12 cellular contexts compared by ENCODE assay signal in genomic region chr2:128301501-128301966, GRCh38. TPM values are rescaled to one million over a fixed set of nuclear protein-coding genes. Genes with fewer than 3 reads are reported as not detected.
DNase-seq lines count a peak whose midpoint lies in the region; ATAC-seq and TF ChIP-seq lines count a peak whose summit lies in the region.
"Had no signal": no experiment of that assay in that cellular context is flagged by ENCODE, and none has a peak within 500 bp of the region (broad histone marks: within the 10 kb centered on the region; RNA-seq: fewer than 3 reads in every experiment).

No MANE protein-coding gene starts in this region.

- DNase-seq in Right ventricle myocardium superior (peak; percentile 50), left ventricle myocardium inferior (no peak), mucosa of descending colon (peak in 1 of 3 donors; percentile 53), vagina (ENCODE audit: extremely low spot score in 2 of 2) (no peak)
- no peak for DNase-seq in activated CD4-positive, alpha-beta T cell treated with anti-CD3 and anti-CD28 coated beads, Interleukin-2, amount 10 ng/mL, durations not matched to agents 7 days and 5 days
- DNase-seq in stimulated activated naive CD8-positive, alpha-beta T cell treated with anti-CD3 and anti-CD28 coated beads, Interleukin-15, Interleukin-2, amounts not matched to agents 100 U/mL and 50 U/mL, for 24 hours, result no peak
- DNase-seq: activated T-cell treated with anti-CD3 and anti-CD28 coated beads for 4 hours, SIG-M5 had no signal

- CTCF ChIA-PET in activated CD4-positive, alpha-beta T cell treated with anti-CD3 and anti-CD28 coated beads, Interleukin-2, amount 10 ng/mL, durations not matched to agents 7 days and 5 days (lab: Charles Lee), result no interaction called here

- H3K27ac Mint-ChIP-seq in activated CD4-positive, alpha-beta T cell treated with anti-CD3 and anti-CD28 coated beads, Interleukin-2, amount 10 ng/mL, durations not matched to agents 7 days and 5 days, result no peak overlapping the region
- H3K27ac Mint-ChIP-seq: natural killer cell treated with Interleukin-12 subunit alpha and Interleukin-12 subunit beta and Interleukin-15 and Interleukin-18, amount 100 ng/mL, for 72 hours had no signal

- no peak overlapping the region for H3K4me3 Mint-ChIP-seq in activated CD4-positive, alpha-beta T cell treated with anti-CD3 and anti-CD28 coated beads, Interleukin-2, amount 10 ng/mL, durations not matched to agents 7 days and 5 days
- H3K4me3 Mint-ChIP-seq: natural killer cell treated with Interleukin-12 subunit alpha and Interleukin-12 subunit beta and Interleukin-15 and Interleukin-18, amount 100 ng/mL, for 72 hours had no signal

- H3K27ac ChIP-seq in left ventricle myocardium inferior (replicated peaks), result no peak overlapping the region
- H3K27ac ChIP-seq in cingulate gyrus (ENCODE audit: low read depth, low read length), result peak overlapping the region; percentile 54
- H3K27ac ChIP-seq in vagina, result peak overlapping the region; percentile 43

- H3K36me3 ChIP-seq in left ventricle myocardium inferior (no peaks in the 10 kb centered on the region), mucosa of descending colon (ENCODE audit: low read depth) (no peaks in the 10 kb centered on the region), vagina (no peaks in the 10 kb centered on the region)

- no peak overlapping the region for H3K4me3 ChIP-seq in left ventricle myocardium inferior
- H3K4me3 ChIP-seq in mucosa of descending colon, result no peak overlapping the region
- no peak overlapping the region for H3K4me3 ChIP-seq in vagina
- H3K4me3 ChIP-seq: A549 had no signal

- no peaks in the 10 kb centered on the region for H3K9me3 Mint-ChIP-seq in activated CD4-positive, alpha-beta T cell treated with anti-CD3 and anti-CD28 coated beads, Interleukin-2, amount 10 ng/mL, durations not matched to agents 7 days and 5 days

- H3K4me1 ChIP-seq in left ventricle myocardium inferior (peaks cover 47% of the 10 kb centered on the region), mucosa of descending colon (ENCODE audit: low read depth) (peaks cover 19% of the 10 kb centered on the region), vagina (peaks cover 66% of the 10 kb centered on the region)

- intact Hi-C loops in Right ventricle myocardium superior (cut with DNase I) (loop anchor here (10.0 kb wide), 1 partner anchor 127 kb away; no protein-coding TSS in a partner anchor), left ventricle myocardium inferior (cut with micrococcal nuclease) (no loop called here), mucosa of descending colon (cut with DNase I, micrococcal nuclease) (no loop called here), vagina (cut with DNase I) (no loop called here)

- no peak for TF ChIP-seq POLR2A in vagina (IDR thresholded peaks at IDR 0.05)

- no peaks in the 10 kb centered on the region for H3K27me3 Mint-ChIP-seq in activated CD4-positive, alpha-beta T cell treated with anti-CD3 and anti-CD28 coated beads, Interleukin-2, amount 10 ng/mL, durations not matched to agents 7 days and 5 days
- H3K27me3 Mint-ChIP-seq: natural killer cell treated with Interleukin-12 subunit alpha and Interleukin-12 subunit beta and Interleukin-15 and Interleukin-18, amount 100 ng/mL, for 72 hours had no signal

- ATAC-seq in Right ventricle myocardium superior (ENCODE audit: poor library complexity), result no peak
- peak; percentile 24 for ATAC-seq in mucosa of descending colon
- ATAC-seq in stimulated activated naive CD8-positive, alpha-beta T cell treated with anti-CD3 and anti-CD28 coated beads, Interleukin-15, Interleukin-2, amounts not matched to agents 100 U/mL and 50 U/mL, for 24 hours, result no peak
- ATAC-seq in HG03520 (IDR thresholded peaks at IDR 0.05; ENCODE audit: unreplicated experiment), result no peak
- ATAC-seq: A549 had no signal

- POLR2A ChIA-PET in activated CD4-positive, alpha-beta T cell treated with anti-CD3 and anti-CD28 coated beads, Interleukin-2, amount 10 ng/mL, durations not matched to agents 7 days and 5 days (lab: Charles Lee), result no interaction called here

- H3K9me3 ChIP-seq in left ventricle myocardium inferior (replicated peaks), result no peaks in the 10 kb centered on the region
- no peaks in the 10 kb centered on the region for H3K9me3 ChIP-seq in mucosa of descending colon
- H3K9me3 ChIP-seq in vagina, result no peaks in the 10 kb centered on the region
- H3K9me3 ChIP-seq: A549 had no signal

- H3K4me1 Mint-ChIP-seq in activated CD4-positive, alpha-beta T cell treated with anti-CD3 and anti-CD28 coated beads, Interleukin-2, amount 10 ng/mL, durations not matched to agents 7 days and 5 days, result no peaks in the 10 kb centered on the region

- H3K36me3 Mint-ChIP-seq in activated CD4-positive, alpha-beta T cell treated with anti-CD3 and anti-CD28 coated beads, Interleukin-2, amount 10 ng/mL, durations not matched to agents 7 days and 5 days (ENCODE audit: low read depth), result no peaks in the 10 kb centered on the region
- H3K36me3 Mint-ChIP-seq: natural killer cell treated with Interleukin-12 subunit alpha and Interleukin-12 subunit beta and Interleukin-15 and Interleukin-18, amount 100 ng/mL, for 72 hours had no signal

- H3K27me3 ChIP-seq in left ventricle myocardium inferior (ENCODE audit: low read depth), result no peaks in the 10 kb centered on the region
- no peaks in the 10 kb centered on the region for H3K27me3 ChIP-seq in vagina

- TF ChIP-seq CTCF in left ventricle myocardium inferior (IDR thresholded peaks at IDR 0.05; ENCODE audit: borderline replicate concordance) (no peak), mucosa of descending colon (IDR thresholded peaks at IDR 0.05) (no peak), vagina (IDR thresholded peaks at IDR 0.05) (no peak)

RNA-seq across cellular contexts. Expression of gene HS6ST1, which starts 17.1 kb away (rescaled TPM):
- 35.1 TPM for total RNA-seq in Right ventricle myocardium superior
- 26.7 TPM for total RNA-seq in left ventricle myocardium inferior
- 10 to 100 TPM; 30.8 to 39.6 (median 32.2) TPM for total RNA-seq in mucosa of descending colon
- 68.5 TPM for total RNA-seq in vagina
- 1 to 10 TPM; 7.9 to 8.4 TPM for total RNA-seq in activated CD4-positive, alpha-beta T cell treated with anti-CD3 and anti-CD28 coated beads, Interleukin-2, amount 10 ng/mL, durations not matched to agents 7 days and 5 days
